2 cellular contexts compared by ENCODE assay signal in genomic region chr12:4293942-4294505, GRCh38.
TF ChIP-seq lines count a peak whose summit lies in the region.

No MANE protein-coding gene starts in this region.

TF ChIP-seq in GM23338, 12 proteins besides CTCF, POLR2A, EP300 and RAD21 (continued from another document):
- TF ChIP-seq ETS1 (IDR thresholded peaks at IDR 0.05) (no peak), CREB1 (CRISPR knock-in tag; IDR thresholded peaks at IDR 0.05; ENCODE audit: low read depth) (no peak), NANOG (IDR thresholded peaks at IDR 0.05; ENCODE audit: borderline replicate concordance) (no peak), JUNB (IDR thresholded peaks at IDR 0.05; ENCODE audit: unreplicated experiment) (no peak), REST (IDR thresholded peaks at IDR 0.05; ENCODE audit: unreplicated experiment) (no peak), EZH2phosphoT487 (IDR thresholded peaks at IDR 0.05; ENCODE audit: unreplicated experiment) (no peak), ZNF114 (CRISPR knock-in tag; IDR thresholded peaks at IDR 0.05) (no peak), EZH2 (IDR thresholded peaks at IDR 0.05; ENCODE audit: low read depth, unreplicated experiment) (no peak), POLR2AphosphoS5 (IDR thresholded peaks at IDR 0.05; ENCODE audit: low read depth) (no peak), ZNF331 (CRISPR knock-in tag; IDR thresholded peaks at IDR 0.05; ENCODE audit: low read depth) (no peak)
- TF ChIP-seq, protein P1, sequence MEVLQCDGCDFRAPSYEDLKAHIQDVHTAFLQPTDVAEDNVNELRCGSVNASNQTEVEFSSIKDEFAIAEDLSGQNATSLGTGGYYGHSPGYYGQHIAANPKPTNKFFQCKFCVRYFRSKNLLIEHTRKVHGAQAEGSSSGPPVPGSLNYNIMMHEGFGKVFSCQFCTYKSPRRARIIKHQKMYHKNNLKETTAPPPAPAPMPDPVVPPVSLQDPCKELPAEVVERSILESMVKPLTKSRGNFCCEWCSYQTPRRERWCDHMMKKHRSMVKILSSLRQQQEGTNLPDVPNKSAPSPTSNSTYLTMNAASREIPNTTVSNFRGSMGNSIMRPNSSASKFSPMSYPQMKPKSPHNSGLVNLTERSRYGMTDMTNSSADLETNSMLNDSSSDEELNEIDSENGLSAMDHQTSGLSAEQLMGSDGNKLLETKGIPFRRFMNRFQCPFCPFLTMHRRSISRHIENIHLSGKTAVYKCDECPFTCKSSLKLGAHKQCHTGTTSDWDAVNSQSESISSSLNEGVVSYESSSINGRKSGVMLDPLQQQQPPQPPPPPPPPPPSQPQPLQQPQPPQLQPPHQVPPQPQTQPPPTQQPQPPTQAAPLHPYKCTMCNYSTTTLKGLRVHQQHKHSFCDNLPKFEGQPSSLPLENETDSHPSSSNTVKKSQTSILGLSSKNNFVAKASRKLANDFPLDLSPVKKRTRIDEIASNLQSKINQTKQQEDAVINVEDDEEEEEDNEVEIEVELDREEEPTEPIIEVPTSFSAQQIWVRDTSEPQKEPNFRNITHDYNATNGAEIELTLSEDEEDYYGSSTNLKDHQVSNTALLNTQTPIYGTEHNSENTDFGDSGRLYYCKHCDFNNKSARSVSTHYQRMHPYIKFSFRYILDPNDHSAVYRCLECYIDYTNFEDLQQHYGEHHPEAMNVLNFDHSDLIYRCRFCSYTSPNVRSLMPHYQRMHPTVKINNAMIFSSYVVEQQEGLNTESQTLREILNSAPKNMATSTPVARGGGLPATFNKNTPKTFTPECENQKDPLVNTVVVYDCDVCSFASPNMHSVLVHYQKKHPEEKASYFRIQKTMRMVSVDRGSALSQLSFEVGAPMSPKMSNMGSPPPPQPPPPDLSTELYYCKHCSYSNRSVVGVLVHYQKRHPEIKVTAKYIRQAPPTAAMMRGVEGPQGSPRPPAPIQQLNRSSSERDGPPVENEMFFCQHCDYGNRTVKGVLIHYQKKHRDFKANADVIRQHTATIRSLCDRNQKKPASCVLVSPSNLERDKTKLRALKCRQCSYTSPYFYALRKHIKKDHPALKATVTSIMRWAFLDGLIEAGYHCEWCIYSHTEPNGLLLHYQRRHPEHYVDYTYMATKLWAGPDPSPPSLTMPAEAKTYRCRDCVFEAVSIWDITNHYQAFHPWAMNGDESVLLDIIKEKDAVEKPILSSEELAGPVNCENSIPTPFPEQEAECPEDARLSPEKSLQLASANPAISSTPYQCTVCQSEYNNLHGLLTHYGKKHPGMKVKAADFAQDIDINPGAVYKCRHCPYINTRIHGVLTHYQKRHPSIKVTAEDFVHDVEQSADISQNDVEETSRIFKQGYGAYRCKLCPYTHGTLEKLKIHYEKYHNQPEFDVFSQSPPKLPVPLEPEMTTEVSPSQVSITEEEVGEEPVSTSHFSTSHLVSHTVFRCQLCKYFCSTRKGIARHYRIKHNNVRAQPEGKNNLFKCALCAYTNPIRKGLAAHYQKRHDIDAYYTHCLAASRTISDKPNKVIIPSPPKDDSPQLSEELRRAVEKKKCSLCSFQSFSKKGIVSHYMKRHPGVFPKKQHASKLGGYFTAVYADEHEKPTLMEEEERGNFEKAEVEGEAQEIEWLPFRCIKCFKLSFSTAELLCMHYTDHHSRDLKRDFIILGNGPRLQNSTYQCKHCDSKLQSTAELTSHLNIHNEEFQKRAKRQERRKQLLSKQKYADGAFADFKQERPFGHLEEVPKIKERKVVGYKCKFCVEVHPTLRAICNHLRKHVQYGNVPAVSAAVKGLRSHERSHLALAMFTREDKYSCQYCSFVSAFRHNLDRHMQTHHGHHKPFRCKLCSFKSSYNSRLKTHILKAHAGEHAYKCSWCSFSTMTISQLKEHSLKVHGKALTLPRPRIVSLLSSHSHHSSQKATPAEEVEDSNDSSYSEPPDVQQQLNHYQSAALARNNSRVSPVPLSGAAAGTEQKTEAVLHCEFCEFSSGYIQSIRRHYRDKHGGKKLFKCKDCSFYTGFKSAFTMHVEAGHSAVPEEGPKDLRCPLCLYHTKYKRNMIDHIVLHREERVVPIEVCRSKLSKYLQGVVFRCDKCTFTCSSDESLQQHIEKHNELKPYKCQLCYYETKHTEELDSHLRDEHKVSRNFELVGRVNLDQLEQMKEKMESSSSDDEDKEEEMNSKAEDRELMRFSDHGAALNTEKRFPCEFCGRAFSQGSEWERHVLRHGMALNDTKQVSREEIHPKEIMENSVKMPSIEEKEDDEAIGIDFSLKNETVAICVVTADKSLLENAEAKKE (CRISPR knock-in tag; IDR thresholded peaks at IDR 0.05): no peak

TF ChIP-seq in PFSK-1, 5 proteins besides CTCF, POLR2A, EP300 and RAD21:
- TF ChIP-seq REST (IDR thresholded peaks at IDR 0.05; ENCODE audit: insufficient read depth in 1 of 2, low read depth in 2 of 2, low read length in 2 of 2) (no peak), POLR2AphosphoS5 (IDR thresholded peaks at IDR 0.05; ENCODE audit: low read depth, low read length) (peak; percentile 51; the same call in 1 of the 2 replicates)
